In genomic region chr4:53591372-53591892, GRCh38 we compare ENCODE assay signal across 8 cellular contexts. TPM values are rescaled to one million over a fixed set of nuclear protein-coding genes. Genes with fewer than 3 reads are reported as not detected.
A peak's percentile ranks its signal among the peaks of the same experiment; 100 is the strongest.
DNase-seq lines count a peak whose midpoint lies in the region; ATAC-seq and TF ChIP-seq lines count a peak whose summit lies in the region.

Gene LNX1 (minus strand): TSS chr4:53591486. CDS start chr4:53574002, 17,484 bp downstream.

- intact Hi-C loops in CD14-positive monocyte (cut with micrococcal nuclease), result no loop called here
- intact Hi-C loops in MCF 10A (cut with micrococcal nuclease), result no loop called here

- peak within 1 kb of the TSS; percentile 56 to 68 for H3K4me3 Mint-ChIP-seq in CD14-positive monocyte
- H3K4me3 Mint-ChIP-seq in MCF 10A (ENCODE audit: unreplicated experiment), result peak within 1 kb of the TSS; percentile 72
- H3K4me3 Mint-ChIP-seq in memory B cell, result peak within 1 kb of the TSS; percentile 50

- H3K27ac Mint-ChIP-seq in CD14-positive monocyte (peak within 1 kb of the TSS in 2 of 7 donors; percentile 46 to 64), MCF 10A (ENCODE audit: low read depth, unreplicated experiment) (peak within 1 kb of the TSS; percentile 95), memory B cell (no peak within 1 kb of the TSS)

- DNase-seq in CD14-positive monocyte (ENCODE audit: low spot score) (no peak), LNCaP clone FGC (ENCODE audit: low read depth) (peak; percentile 76), MCF 10A (ENCODE audit: unreplicated experiment) (peak; percentile 21), memory B cell (ENCODE audit: low spot score in 2 of 2) (no peak), pons (ENCODE audit: low spot score) (no peak), foreskin fibroblast (no peak), DMS 273 treated with DMSO at 0.1 percent for 48 hours (lab: John Stamatoyannopoulos, UW) (no peak), omental fat pad (ENCODE audit: low spot score) (no peak)

- ATAC-seq in memory B cell (ENCODE audit: low read depth) (no peak), omental fat pad (ENCODE audit: low FRiP score) (no peak)

- peaks cover 29% of the 10 kb centered on the region for H3K4me1 Mint-ChIP-seq in CD14-positive monocyte
- peaks cover 28% of the 10 kb centered on the region for H3K4me1 Mint-ChIP-seq in MCF 10A (ENCODE audit: insufficient read depth, unreplicated experiment)
- peaks cover 9% of the 10 kb centered on the region for H3K4me1 Mint-ChIP-seq in memory B cell

- H3K36me3 Mint-ChIP-seq in CD14-positive monocyte (no peaks in the 10 kb centered on the region), MCF 10A (ENCODE audit: insufficient read depth, unreplicated experiment) (no peaks in the 10 kb centered on the region), memory B cell (no peaks in the 10 kb centered on the region)

- H3K9me3 Mint-ChIP-seq in CD14-positive monocyte (no peaks in the 10 kb centered on the region), MCF 10A (ENCODE audit: unreplicated experiment) (no peaks in the 10 kb centered on the region), memory B cell (no peaks in the 10 kb centered on the region)

- TF ChIP-seq CTCF in CD14-positive monocyte (IDR thresholded peaks at IDR 0.05) (no peak), LNCaP clone FGC (IDR thresholded peaks at IDR 0.05; ENCODE audit: control insufficient read depth, extremely low read depth, insufficient read depth) (peak; percentile 45), MCF 10A (IDR thresholded peaks at IDR 0.05; ENCODE audit: unreplicated experiment) (no peak), foreskin fibroblast (IDR thresholded peaks at IDR 0.05; ENCODE audit: low read depth, low read length) (no peak), omental fat pad (IDR thresholded peaks at IDR 0.05) (no peak)

- no peak within 1 kb of the TSS for H3K4me3 ChIP-seq in LNCaP clone FGC (ENCODE audit: low read depth, low read length)
- H3K4me3 ChIP-seq in foreskin fibroblast (ENCODE audit: low read depth in 1 of 2, low read length in 2 of 2), result no peak within 1 kb of the TSS

- H3K27me3 Mint-ChIP-seq in CD14-positive monocyte (ENCODE audit: low read depth in 3 of 3) (peaks cover 2 to 13% (median 9%) of the 10 kb centered on the region in 3 donors), MCF 10A (ENCODE audit: insufficient read depth, unreplicated experiment) (no peaks in the 10 kb centered on the region), memory B cell (peaks cover 15% of the 10 kb centered on the region)

- CTCF ChIA-PET in MCF 10A (lab: Yijun Ruan, JAX), result interaction anchor here (0.9 kb wide), 1 partner anchor 100 kb away, joined by 3 read pairs; no protein-coding TSS in a partner anchor

- POLR2A ChIA-PET in MCF 10A (lab: Yijun Ruan, JAX), result no interaction called here

- BruUV-seq in MCF 10A (replicated peaks; lab: Mats Ljungman, UMichigan), result no TSS peak

RNA-seq across cellular contexts. Expression of gene LNX1, which starts in this region (rescaled TPM):
- polyA plus RNA-seq in CD14-positive monocyte, result under 1 TPM; 0.09 to 0.13 TPM
- total RNA-seq in MCF 10A (2022) (not detected in 2 replicates), omental fat pad (10 to 100 TPM in 2 of 4 donors, 1 to 10 TPM in 2; 7.2 to 72.4 (median 19.0) TPM)

Comparison
In these comparisons a context has a peak if more than half of its experiments do, and no peak if none do; other contexts are left out.
1. Peak in DNase-seq in MCF 10A; RNA of the gene not detected or under 1 TPM.